ENCODE assay signal across 15 cellular contexts in genomic region chr9:137149942-137150484, GRCh38. TPM values are rescaled to one million over a fixed set of nuclear protein-coding genes. Genes with fewer than 3 reads are reported as not detected.
DNase-seq lines count a peak whose midpoint lies in the region; ATAC-seq, FAIRE-seq and TF ChIP-seq lines count a peak whose summit lies in the region.
"Had no signal": no experiment of that assay in that cellular context is flagged by ENCODE, and none has a peak within 500 bp of the region (broad histone marks: within the 10 kb centered on the region; RNA-seq: fewer than 3 reads in every experiment).

No MANE protein-coding gene starts in this region.

- H3K9me3 ChIP-seq in DOHH2 (ENCODE audit: control insufficient read depth, insufficient read depth, low read length) = 0 out of 2 replicates have a peak, but pooled peaks cover 5% of the 10 kb centered on the region
- H3K9me3 ChIP-seq in GM12878 (replicated peaks; ENCODE audit: control insufficient read depth, insufficient read depth, low read length) = no peaks in the 10 kb centered on the region; the same call in 2 of the 3 replicates
- no peaks in the 10 kb centered on the region for H3K9me3 ChIP-seq in lower lobe of right lung
- H3K9me3 ChIP-seq in T-helper 17 cell (ENCODE audit: control insufficient read depth, low read length, poor library complexity, severe bottlenecking) = no peaks in the 10 kb centered on the region

- H3K27ac ChIP-seq in DOHH2 (ENCODE audit: low read depth, low read length) (peak overlapping the region; percentile 64), GM12878 (ENCODE audit: control insufficient read depth, insufficient read depth) (peak overlapping the region; percentile 4; the same call in 1 of the 2 replicates), lower lobe of right lung (no peak overlapping the region)

- H3K27me3 Mint-ChIP-seq in Calu3 (ENCODE audit: unreplicated experiment) (peaks cover 33% of the 10 kb centered on the region), T-helper 17 cell (peaks cover 10% of the 10 kb centered on the region)

- H3K36me3 ChIP-seq in DOHH2 (ENCODE audit: control insufficient read depth, low read length) (no peaks in the 10 kb centered on the region), GM12878 (ENCODE audit: control insufficient read depth in 2 of 2, insufficient read depth in 2 of 2, low read length in 1 of 2) (no peaks in the 10 kb centered on the region), lower lobe of right lung (no peaks in the 10 kb centered on the region)

- RAD21 ChIA-PET in GM12878 (lab: Charles Lee; ENCODE audit: unreplicated experiment) = interaction anchor here (0.6 to 4.1 kb wide), 25 partner anchors 9 to 337 kb away, joined by 3 to 54 read pairs (median 9); partner anchors contain the start of genes ANAPC2, CYSRT1, LRRC26 and MAN1B1

- TF ChIP-seq POLR2A in GM12878 (IDR thresholded peaks at IDR 0.05; ENCODE audit: low read depth, low read length) = no peak

- in situ Hi-C loops in GM12878 (cut with MboI) = no loop called here

- peak; percentile 78 for FAIRE-seq in GM12878 (lab: Jason Lieb, UNC)
- FAIRE-seq: endometrium had no signal

- H3K9ac ChIP-seq in GM12878 (ENCODE audit: control insufficient read depth, insufficient read depth, low read length) = peak overlapping the region; percentile 15; the same call in 1 of the 2 replicates

- no peak for TF ChIP-seq RAD21 in GM12878 (IDR thresholded peaks at IDR 0.05; ENCODE audit: insufficient read depth, low read depth, low read length)

- H2AFZ ChIP-seq in GM12878 (ENCODE audit: control insufficient read depth, low read depth, low read length) = peak overlapping the region; percentile 13; the same call in 1 of the 2 replicates

- H3K9me3 Mint-ChIP-seq in Calu3 (ENCODE audit: low read depth, unreplicated experiment) = peaks cover 2% of the 10 kb centered on the region
- H3K9me3 Mint-ChIP-seq: stimulated activated naive CD8-positive, alpha-beta T cell treated with anti-CD3 and anti-CD28 coated beads, Interleukin-15, Interleukin-2, amounts not matched to agents 100 ng/mL and 50 ng/mL, for 24 hours had no signal

- H3K9me2 ChIP-seq in DOHH2 (replicated peaks; ENCODE audit: control insufficient read depth, low read length) = no peaks in the 10 kb centered on the region

- POLR2A ChIA-PET in GM12878 (lab: Charles Lee) = interaction anchor here (0.6 to 4.3 kb wide), 38 partner anchors 9 to 365 kb away, joined by 3 to 166 read pairs (median 9); partner anchors contain the start of genes ANAPC2, CYSRT1, GRIN1 and LRRC26

- H3K27ac Mint-ChIP-seq in Calu3 (ENCODE audit: unreplicated experiment) (no peak overlapping the region), T-helper 17 cell (no peak overlapping the region)
- H3K27ac Mint-ChIP-seq: activated CD8-positive, alpha-beta T cell treated with anti-CD3 and anti-CD28 coated beads, Interleukin-2, amount 10 ng/mL, durations not matched to agents 7 days and 5 days; stimulated activated naive CD8-positive, alpha-beta T cell treated with anti-CD3 and anti-CD28 coated beads, Interleukin-15, Interleukin-2, amounts not matched to agents 100 ng/mL and 50 ng/mL, for 24 hours had no signal

- H3K36me3 Mint-ChIP-seq in Calu3 (ENCODE audit: insufficient read depth, unreplicated experiment) (peaks cover 6% of the 10 kb centered on the region), T-helper 17 cell (ENCODE audit: low read depth) (no peaks in the 10 kb centered on the region)

- H3F3A ChIP-seq in DOHH2 (ENCODE audit: control insufficient read depth, insufficient read depth) = peaks cover 2% of the 10 kb centered on the region; the same call in 1 of the 2 replicates

- H3K79me2 ChIP-seq in DOHH2 (ENCODE audit: control insufficient read depth, low read length) = no peaks in the 10 kb centered on the region
- no peaks in the 10 kb centered on the region for H3K79me2 ChIP-seq in GM12878 (ENCODE audit: control insufficient read depth, insufficient read depth, low read length)

- DNase-seq in HuH-7.5 (ENCODE audit: low spot score) (peak; percentile 90), GM12878 (ENCODE audit: low read depth, low spot score) (no peak), Right ventricle myocardium superior (no peak), Calu3 (no peak), lower lobe of right lung (no peak), T-helper 17 cell (no peak)
- DNase-seq: activated gamma-delta T cell treated with Interleukin-2 at 50 U/mL for 16 hours had no signal

- TF ChIP-seq EP300 in GM12878 (IDR thresholded peaks at IDR 0.05; ENCODE audit: borderline replicate concordance in 1 of 2, control insufficient read depth in 1 of 2, low read depth in 2 of 2, low read length in 2 of 2) = no peak

- H3K27me3 ChIP-seq in DOHH2 (ENCODE audit: control insufficient read depth, low read length) = no peaks in the 10 kb centered on the region
- H3K27me3 ChIP-seq in GM12878 (replicated peaks in 1 of 2; ENCODE audit: control insufficient read depth in 2 of 2, insufficient read depth in 2 of 2, low read length in 1 of 2) = no peaks in the 10 kb centered on the region
- peaks cover 28% of the 10 kb centered on the region for H3K27me3 ChIP-seq in lower lobe of right lung (ENCODE audit: low read depth)

- intact Hi-C loops in GM12878 (cut with micrococcal nuclease; ENCODE audit: unreplicated experiment) = loop anchor here (1.0 to 5.0 kb wide), 2 partner anchors 21 to 33 kb away; no protein-coding TSS in a partner anchor
- intact Hi-C loops in Right ventricle myocardium superior (cut with DNase I) = no loop called here
- intact Hi-C loops in Calu3 (cut with micrococcal nuclease; ENCODE audit: unreplicated experiment) = no loop called here
- intact Hi-C loops in lower lobe of right lung (cut with DNase I) = no loop called here

- H4K20me1 ChIP-seq in DOHH2 (ENCODE audit: control insufficient read depth, insufficient read depth, low read depth, low read length) (no peaks in the 10 kb centered on the region), GM12878 (ENCODE audit: control insufficient read depth, insufficient read depth) (no peaks in the 10 kb centered on the region)

- H3K4me1 Mint-ChIP-seq in Calu3 (ENCODE audit: low read depth, unreplicated experiment) = no peaks in the 10 kb centered on the region
- no peaks in the 10 kb centered on the region for H3K4me1 Mint-ChIP-seq in T-helper 17 cell

- SMC1A ChIA-PET in GM12878 (lab: Charles Lee; ENCODE audit: uncharacterized antibody, unreplicated experiment) = interaction anchor here (0.7 to 4.7 kb wide), 13 partner anchors 9 to 127 kb away, joined by 3 to 28 read pairs (median 6); partner anchors contain the start of genes ANAPC2, LRRC26, RNF208 and SSNA1

- TF ChIP-seq CTCF in DOHH2 (IDR thresholded peaks at IDR 0.05; ENCODE audit: low read depth, low read length, poor library complexity, severe bottlenecking) (no peak), GM12878 (IDR thresholded peaks at IDR 0.05 in 2 of 3, conservative IDR thresholded peaks at IDR 0.05 in 1 of 3; ENCODE audit: control insufficient read depth in 2 of 3, extremely low read depth in 1 of 3, insufficient read depth in 1 of 3, low read depth in 3 of 3, low read length in 3 of 3) (no peak), Calu3 (IDR thresholded peaks at IDR 0.05; ENCODE audit: unreplicated experiment) (no peak), lower lobe of right lung (IDR thresholded peaks at IDR 0.05) (no peak)

- H3K4me3 Mint-ChIP-seq in Calu3 (ENCODE audit: low read depth, unreplicated experiment) (no peak overlapping the region), T-helper 17 cell (no peak overlapping the region)
- H3K4me3 Mint-ChIP-seq: activated CD8-positive, alpha-beta T cell treated with anti-CD3 and anti-CD28 coated beads, Interleukin-2, amount 10 ng/mL, durations not matched to agents 7 days and 5 days; stimulated activated naive CD8-positive, alpha-beta T cell treated with anti-CD3 and anti-CD28 coated beads, Interleukin-15, Interleukin-2, amounts not matched to agents 100 ng/mL and 50 ng/mL, for 24 hours had no signal

- 3% methylated on average over 15 of the region's 15 CpGs for WGBS in GM12878 (ENCODE audit: insufficient coverage, insufficient replicate concordance, low lambda C conversion rate, missing lambda C conversion rate)

- ATAC-seq in GM21825 (IDR thresholded peaks at IDR 0.05; ENCODE audit: unreplicated experiment) = peak; percentile 6
- ATAC-seq in GM12878 = peak; percentile 38
- ATAC-seq in Right ventricle myocardium superior (ENCODE audit: poor library complexity) = no peak
- ATAC-seq in lower lobe of right lung = no peak
- ATAC-seq in T-helper 17 cell = no peak

- CTCF ChIA-PET in GM12878 (lab: Yijun Ruan, JAX) = interaction anchor here (0.6 to 2.5 kb wide), 16 partner anchors 15 to 307 kb away, joined by 3 to 20 read pairs (median 4); partner anchors contain the start of genes AJM1 and SSNA1
- CTCF ChIA-PET in Calu3 (lab: Charles Lee) = interaction anchor here (0.6 to 0.8 kb wide), 2 partner anchors 21 to 126 kb away, joined by 3 to 5 read pairs; no protein-coding TSS in a partner anchor

- peak overlapping the region; percentile 77 for H3K4me3 ChIP-seq in DOHH2 (ENCODE audit: low read length)
- peak overlapping the region; percentile 57 for H3K4me3 ChIP-seq in GM12878
- H3K4me3 ChIP-seq in lower lobe of right lung = no peak overlapping the region

- BruUV-seq in GM12878 (replicated peaks; lab: Mats Ljungman, UMichigan) (no TSS peak), Calu3 (replicated peaks; lab: Mats Ljungman, UMichigan) (no TSS peak)

- peaks cover 19% of the 10 kb centered on the region for H3K4me1 ChIP-seq in DOHH2 (ENCODE audit: control insufficient read depth, low read length)
- H3K4me1 ChIP-seq in GM12878 (ENCODE audit: control insufficient read depth, insufficient read depth, low read length) = peaks cover 9% of the 10 kb centered on the region; the same call in 1 of the 2 replicates
- H3K4me1 ChIP-seq in lower lobe of right lung = no peaks in the 10 kb centered on the region

- peak overlapping the region; percentile 92 for H3K4me2 ChIP-seq in DOHH2 (ENCODE audit: low read length)
- H3K4me2 ChIP-seq in GM12878 (ENCODE audit: control insufficient read depth, insufficient read depth) = no peak overlapping the region; the same call in none of the 2 replicates

RNA-seq across cellular contexts. Expression of gene GRIN1, which starts 11.1 kb away (rescaled TPM):
- total RNA-seq in GM12878 (2013; cell fraction: nucleolus; rRNA removed) = 0.71 and 1.3 TPM in 2 replicates
- total RNA-seq in GM12878 (2014; rRNA removed) (not detected in 2 replicates), GM12878 (2014; rRNA removed; fragmentation: Illumina TruSeq; extraction: Trizol) (not detected in 2 replicates), GM12878 (2021) (0.10 and 0.35 TPM in 2 replicates), Right ventricle myocardium superior (not detected), Calu3 (2022) (0.24 and 0.54 TPM in 2 replicates), lower lobe of right lung (0.92 TPM), T-helper 17 cell (not detected)
- not detected for polyA plus RNA-seq in GM12878 (2011; ENCODE audit: low read depth)
- polyA plus RNA-seq in GM12878 (2011; rRNA removed) (0.05 TPM in 1 of 2 replicates, not detected in the other), GM12878 (2014; fragmentation: Illumina TruSeq; extraction: Trizol) (0.06 TPM in 1 of 2 replicates, not detected in the other), GM12878 (2014; fragmentation: Nextera tagmentation; extraction: Ambion mirVana) (not detected), GM12878 (2014; rRNA removed) (0.01 and 0.05 TPM in 2 replicates), GM12878 (2016; fragmentation: Nextera tagmentation; extraction: Ambion mirVana) (not detected)
- 0.01 and 0.02 TPM in 2 replicates for polyA plus RNA-seq in GM12878 (2011; cell fraction: cytosol; rRNA removed)
- 0.32 and 0.75 TPM in 2 replicates for polyA plus RNA-seq in GM12878 (2011; cell fraction: nucleus; rRNA removed)
- polyA plus RNA-seq in GM12878 (2012) = 0.16 and 0.27 TPM in 2 replicates
- polyA minus RNA-seq in GM12878 (2011; rRNA and poly(A)+ RNA removed) = not detected in 2 replicates
- not detected in 2 replicates for polyA minus RNA-seq in GM12878 (2011; cell fraction: cytosol; rRNA and poly(A)+ RNA removed)
- 0.10 TPM in 1 of 2 replicates, not detected in the other for polyA minus RNA-seq in GM12878 (2011; cell fraction: nucleus; rRNA and poly(A)+ RNA removed)
- total RNA-seq: activated CD8-positive, alpha-beta T cell treated with anti-CD3 and anti-CD28 coated beads, Interleukin-2, amount 10 ng/mL, durations not matched to agents 7 days and 5 days; myocyte had no signal

RNA-seq across cellular contexts. Expression of gene LRRC26, which starts 19.8 kb away (rescaled TPM):
- 3.5 and 5.3 TPM in 2 replicates for total RNA-seq in GM12878 (2013; cell fraction: nucleolus; rRNA removed)
- total RNA-seq in GM12878 (2014; rRNA removed) (0.11 TPM in 1 of 2 replicates, not detected in the other), GM12878 (2014; rRNA removed; fragmentation: Illumina TruSeq; extraction: Trizol) (not detected in 2 replicates), GM12878 (2021) (0.58 and 0.64 TPM in 2 replicates), Right ventricle myocardium superior (not detected), Calu3 (2022) (0.52 and 0.98 TPM in 2 replicates), lower lobe of right lung (1.0 TPM), T-helper 17 cell (not detected)
- not detected for polyA plus RNA-seq in GM12878 (2011; ENCODE audit: low read depth)
- polyA plus RNA-seq in GM12878 (2011; rRNA removed) (0.29 TPM in 1 of 2 replicates, not detected in the other), GM12878 (2014; fragmentation: Illumina TruSeq; extraction: Trizol) (not detected in 2 replicates), GM12878 (2014; fragmentation: Nextera tagmentation; extraction: Ambion mirVana) (not detected), GM12878 (2014; rRNA removed) (0.69 and 0.82 TPM in 2 replicates), GM12878 (2016; fragmentation: Nextera tagmentation; extraction: Ambion mirVana) (under 1 TPM; 0.33 to 0.91 TPM)
- 0.52 and 1.2 TPM in 2 replicates for polyA plus RNA-seq in GM12878 (2011; cell fraction: cytosol; rRNA removed)
- 3.7 and 4.4 TPM in 2 replicates for polyA plus RNA-seq in GM12878 (2011; cell fraction: nucleus; rRNA removed)
- 0.30 and 0.88 TPM in 2 replicates for polyA plus RNA-seq in GM12878 (2012)
- polyA minus RNA-seq in GM12878 (2011; rRNA and poly(A)+ RNA removed) = not detected in 2 replicates
- 1.2 TPM in 1 of 2 replicates, not detected in the other for polyA minus RNA-seq in GM12878 (2011; cell fraction: cytosol; rRNA and poly(A)+ RNA removed)
- polyA minus RNA-seq in GM12878 (2011; cell fraction: nucleus; rRNA and poly(A)+ RNA removed) = 2.1 and 3.7 TPM in 2 replicates
- total RNA-seq: activated CD8-positive, alpha-beta T cell treated with anti-CD3 and anti-CD28 coated beads, Interleukin-2, amount 10 ng/mL, durations not matched to agents 7 days and 5 days; myocyte; T-helper 2 cell treated with Interferon-gamma antibody and Interleukin-4, amounts not matched to agents 100 ng/mL and 5 ng/mL, for 36 hours had no signal
- polyA plus RNA-seq: BJ had no signal

RNA-seq across cellular contexts. Expression of gene TMEM210, which starts 21.8 kb away (rescaled TPM):
- not detected in 2 replicates for total RNA-seq in GM12878 (2013; cell fraction: nucleolus; rRNA removed)
- not detected in 2 replicates for total RNA-seq in GM12878 (2014; rRNA removed)
- total RNA-seq in GM12878 (2014; rRNA removed; fragmentation: Illumina TruSeq; extraction: Trizol) = not detected in 2 replicates
- total RNA-seq in GM12878 (2021) = not detected in 2 replicates
- not detected for polyA plus RNA-seq in GM12878 (2011; ENCODE audit: low read depth)
- polyA plus RNA-seq in GM12878 (2011; rRNA removed) = not detected in 2 replicates
- not detected in 2 replicates for polyA plus RNA-seq in GM12878 (2011; cell fraction: cytosol; rRNA removed)
- polyA plus RNA-seq in GM12878 (2011; cell fraction: nucleus; rRNA removed) = not detected in 2 replicates
- polyA plus RNA-seq in GM12878 (2012) = not detected in 2 replicates
- polyA plus RNA-seq in GM12878 (2014; fragmentation: Illumina TruSeq; extraction: Trizol) = not detected in 2 replicates
- not detected for polyA plus RNA-seq in GM12878 (2014; fragmentation: Nextera tagmentation; extraction: Ambion mirVana)
- not detected in 2 replicates for polyA plus RNA-seq in GM12878 (2014; rRNA removed)
- not detected for polyA plus RNA-seq in GM12878 (2016; fragmentation: Nextera tagmentation; extraction: Ambion mirVana)
- polyA minus RNA-seq in GM12878 (2011; rRNA and poly(A)+ RNA removed) = not detected in 2 replicates
- not detected in 2 replicates for polyA minus RNA-seq in GM12878 (2011; cell fraction: cytosol; rRNA and poly(A)+ RNA removed)
- polyA minus RNA-seq in GM12878 (2011; cell fraction: nucleus; rRNA and poly(A)+ RNA removed) = not detected in 2 replicates
- not detected for total RNA-seq in Right ventricle myocardium superior
- not detected in 2 replicates for total RNA-seq in Calu3 (2022)
- not detected for total RNA-seq in lower lobe of right lung
- total RNA-seq in T-helper 17 cell = not detected
- total RNA-seq: myocyte; T-helper 2 cell treated with Interferon-gamma antibody and Interleukin-4, amounts not matched to agents 100 ng/mL and 5 ng/mL, for 36 hours had no signal
- polyA plus RNA-seq: BJ had no signal

RNA-seq across cellular contexts. Expression of gene DPP7, which starts 35.5 kb away (rescaled TPM):
- total RNA-seq in GM12878 (2013; cell fraction: nucleolus; rRNA removed) = 114 and 118 TPM in 2 replicates
- 164 and 177 TPM in 2 replicates for total RNA-seq in GM12878 (2014; rRNA removed)
- 64.3 and 71.9 TPM in 2 replicates for total RNA-seq in GM12878 (2014; rRNA removed; fragmentation: Illumina TruSeq; extraction: Trizol)
- total RNA-seq in GM12878 (2021) = 227 and 245 TPM in 2 replicates
- polyA plus RNA-seq in GM12878 (2011; ENCODE audit: low read depth) = 21.4 TPM
- polyA plus RNA-seq in GM12878 (2011; rRNA removed) = 35.2 and 84.8 TPM in 2 replicates
- 104 and 181 TPM in 2 replicates for polyA plus RNA-seq in GM12878 (2011; cell fraction: cytosol; rRNA removed)
- polyA plus RNA-seq in GM12878 (2011; cell fraction: nucleus; rRNA removed) = 1,163 and 1,192 TPM in 2 replicates
- polyA plus RNA-seq in GM12878 (2012) = 161 and 188 TPM in 2 replicates
- polyA plus RNA-seq in GM12878 (2014; fragmentation: Illumina TruSeq; extraction: Trizol) = 9.2 and 24.8 TPM in 2 replicates
- polyA plus RNA-seq in GM12878 (2014; fragmentation: Nextera tagmentation; extraction: Ambion mirVana) = 10 to 100 TPM in 1 of 2 experiments, under 1 TPM in 1; 0.68 to 10.0 TPM
- polyA plus RNA-seq in GM12878 (2014; rRNA removed) = 225 and 260 TPM in 2 replicates
- polyA plus RNA-seq in GM12878 (2016; fragmentation: Nextera tagmentation; extraction: Ambion mirVana) = 100 to 1,000 TPM; 128 to 150 TPM
- polyA minus RNA-seq in GM12878 (2011; rRNA and poly(A)+ RNA removed) = 34.5 and 75.5 TPM in 2 replicates
- polyA minus RNA-seq in GM12878 (2011; cell fraction: cytosol; rRNA and poly(A)+ RNA removed) = 51.9 and 52.8 TPM in 2 replicates
- 76.9 and 111 TPM in 2 replicates for polyA minus RNA-seq in GM12878 (2011; cell fraction: nucleus; rRNA and poly(A)+ RNA removed)
- 153 TPM for total RNA-seq in Right ventricle myocardium superior
- total RNA-seq in Calu3 (2022) = 51.6 and 76.8 TPM in 2 replicates
- total RNA-seq in lower lobe of right lung = 190 TPM
- total RNA-seq in T-helper 17 cell = 100 to 1,000 TPM; 270 to 311 TPM

RNA-seq across cellular contexts. Expression of gene ANAPC2, which starts 38.3 kb away (rescaled TPM):
- 86.4 and 102 TPM in 2 replicates for total RNA-seq in GM12878 (2013; cell fraction: nucleolus; rRNA removed)
- total RNA-seq in GM12878 (2014; rRNA removed) (18.1 and 26.1 TPM in 2 replicates), GM12878 (2014; rRNA removed; fragmentation: Illumina TruSeq; extraction: Trizol) (12.5 and 14.2 TPM in 2 replicates), GM12878 (2021) (62.2 and 65.2 TPM in 2 replicates), Right ventricle myocardium superior (33.9 TPM), Calu3 (2022) (49.4 and 51.4 TPM in 2 replicates), lower lobe of right lung (58.2 TPM), T-helper 17 cell (100 to 1,000 TPM; 114 to 116 TPM)
- 24.1 TPM for polyA plus RNA-seq in GM12878 (2011; ENCODE audit: low read depth)
- polyA plus RNA-seq in GM12878 (2011; rRNA removed) (9.0 and 20.7 TPM in 2 replicates), GM12878 (2014; fragmentation: Illumina TruSeq; extraction: Trizol) (6.0 and 12.0 TPM in 2 replicates), GM12878 (2014; fragmentation: Nextera tagmentation; extraction: Ambion mirVana) (under 1 TPM; 0.03 to 0.04 TPM), GM12878 (2014; rRNA removed) (53.1 and 60.9 TPM in 2 replicates), GM12878 (2016; fragmentation: Nextera tagmentation; extraction: Ambion mirVana) (10 to 100 TPM; 20.2 to 21.0 TPM)
- 18.5 and 30.0 TPM in 2 replicates for polyA plus RNA-seq in GM12878 (2011; cell fraction: cytosol; rRNA removed)
- polyA plus RNA-seq in GM12878 (2011; cell fraction: nucleus; rRNA removed) = 248 and 250 TPM in 2 replicates
- polyA plus RNA-seq in GM12878 (2012) = 39.4 and 42.5 TPM in 2 replicates
- 14.8 and 26.2 TPM in 2 replicates for polyA minus RNA-seq in GM12878 (2011; rRNA and poly(A)+ RNA removed)
- polyA minus RNA-seq in GM12878 (2011; cell fraction: cytosol; rRNA and poly(A)+ RNA removed) = 26.0 and 30.9 TPM in 2 replicates
- 61.2 and 71.8 TPM in 2 replicates for polyA minus RNA-seq in GM12878 (2011; cell fraction: nucleus; rRNA and poly(A)+ RNA removed)

Comparison
In these comparisons a context has a peak if more than half of its experiments do, and no peak if none do; other contexts are left out.
1. ATAC-seq: peak in GM21825 (single experiment) and GM12878 (single experiment); none in Right ventricle myocardium superior (single experiment), lower lobe of right lung (0 of 2) and T-helper 17 cell (single experiment).